1 cellular context compared by ENCODE assay signal in the genomic region with DNA sequence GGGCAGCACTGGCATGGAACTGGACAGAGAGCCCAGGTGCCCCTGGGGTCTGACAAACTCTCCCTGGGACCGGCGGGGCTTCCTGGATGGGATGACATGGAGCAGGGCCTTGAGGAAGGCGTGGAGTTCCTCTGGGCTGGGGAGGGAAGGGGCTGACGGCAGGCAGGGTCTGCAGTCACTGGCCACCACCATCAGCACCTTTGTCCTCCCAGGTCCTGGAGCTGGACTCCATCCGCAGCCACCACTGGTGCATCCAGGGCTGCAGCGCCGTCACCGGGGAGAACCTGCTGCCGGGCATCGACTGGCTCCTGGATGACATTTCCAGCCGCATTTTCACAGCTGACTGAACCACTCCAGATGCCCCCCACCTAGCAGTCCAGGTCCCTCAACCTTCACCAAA.
A peak's percentile ranks its signal among the peaks of the same experiment; 100 is the strongest.
TF ChIP-seq lines count a peak whose summit lies in the region.

No MANE protein-coding gene starts in this region.

TF ChIP-seq in K562, 482 proteins besides CTCF, POLR2A, EP300 and RAD21:
- TF ChIP-seq ZNF354B (CRISPR knock-in tag; IDR thresholded peaks at IDR 0.05) (no peak), SMC3 (conservative IDR thresholded peaks at IDR 0.05; ENCODE audit: insufficient read depth, low read depth, low read length) (no peak), POLR2G (IDR thresholded peaks at IDR 0.05; ENCODE audit: low read depth, low read length) (peak; percentile 52; the same call in 1 of the 2 replicates)
- TF ChIP-seq, protein P1, sequence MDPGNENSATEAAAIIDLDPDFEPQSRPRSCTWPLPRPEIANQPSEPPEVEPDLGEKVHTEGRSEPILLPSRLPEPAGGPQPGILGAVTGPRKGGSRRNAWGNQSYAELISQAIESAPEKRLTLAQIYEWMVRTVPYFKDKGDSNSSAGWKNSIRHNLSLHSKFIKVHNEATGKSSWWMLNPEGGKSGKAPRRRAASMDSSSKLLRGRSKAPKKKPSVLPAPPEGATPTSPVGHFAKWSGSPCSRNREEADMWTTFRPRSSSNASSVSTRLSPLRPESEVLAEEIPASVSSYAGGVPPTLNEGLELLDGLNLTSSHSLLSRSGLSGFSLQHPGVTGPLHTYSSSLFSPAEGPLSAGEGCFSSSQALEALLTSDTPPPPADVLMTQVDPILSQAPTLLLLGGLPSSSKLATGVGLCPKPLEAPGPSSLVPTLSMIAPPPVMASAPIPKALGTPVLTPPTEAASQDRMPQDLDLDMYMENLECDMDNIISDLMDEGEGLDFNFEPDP (CRISPR knock-in tag; IDR thresholded peaks at IDR 0.05), result no peak
